In genomic region chr2:131105950-131106801, GRCh38 we compare ENCODE assay signal across 1 cellular context.
A peak's percentile ranks its signal among the peaks of the same experiment; 100 is the strongest.
TF ChIP-seq lines count a peak whose summit lies in the region.

No MANE protein-coding gene starts in this region.

TF ChIP-seq in HepG2, 621 proteins besides CTCF, POLR2A, EP300 and RAD21 (continued from another document and continues in another):
- TF ChIP-seq ARID3A (IDR thresholded peaks at IDR 0.05; ENCODE audit: low read depth, low read length) (peak; percentile 52; the same call in 1 of the 2 replicates), ZNF317 (CRISPR knock-in tag; IDR thresholded peaks at IDR 0.05) (no peak), MEF2D (CRISPR knock-in tag; IDR thresholded peaks at IDR 0.05) (0 out of 2 replicates have a peak, but pooled peaks have one; percentile 48), ZKSCAN8 (CRISPR knock-in tag; IDR thresholded peaks at IDR 0.05; ENCODE audit: borderline replicate concordance) (no peak), MNT (IDR thresholded peaks at IDR 0.05) (0 out of 2 replicates have a peak, but pooled peaks have one; percentile 10), MBD4 (IDR thresholded peaks at IDR 0.05; ENCODE audit: borderline replicate concordance, low read length) (no peak), ZBTB20 (CRISPR knock-in tag; IDR thresholded peaks at IDR 0.05; ENCODE audit: borderline replicate concordance, low read depth) (no peak), ZNF354B (CRISPR knock-in tag; IDR thresholded peaks at IDR 0.05) (no peak), ZNF318 (CRISPR knock-in tag; IDR thresholded peaks at IDR 0.05) (0 out of 2 replicates have a peak, but pooled peaks have one; percentile 64), MIER3 (CRISPR knock-in tag; IDR thresholded peaks at IDR 0.05; ENCODE audit: borderline replicate concordance) (peak; percentile 75), ZBTB2 (CRISPR knock-in tag; IDR thresholded peaks at IDR 0.05; ENCODE audit: low read depth) (0 out of 2 replicates have a peak, but pooled peaks have one; percentile 46), ATF2 (CRISPR knock-in tag; IDR thresholded peaks at IDR 0.05) (peak; percentile 27; the same call in 1 of the 2 replicates), BATF2 (CRISPR knock-in tag; IDR thresholded peaks at IDR 0.05) (no peak), PRDM4 (CRISPR knock-in tag; IDR thresholded peaks at IDR 0.05; ENCODE audit: borderline replicate concordance) (0 out of 2 replicates have a peak, but pooled peaks have one; percentile 26), ZFP91 (CRISPR knock-in tag; IDR thresholded peaks at IDR 0.05; ENCODE audit: borderline replicate concordance) (peak; percentile 59), POGZ (CRISPR knock-in tag; IDR thresholded peaks at IDR 0.05) (no peak; the same call in 1 of the 2 replicates), KLF6 (CRISPR knock-in tag; IDR thresholded peaks at IDR 0.05) (peak; percentile 66), FOXC1 (CRISPR knock-in tag; IDR thresholded peaks at IDR 0.05; ENCODE audit: borderline replicate concordance) (peak; percentile 40; the same call in 1 of the 2 replicates), ZMYM4 (CRISPR knock-in tag; IDR thresholded peaks at IDR 0.05) (peak; percentile 29; the same call in 1 of the 2 replicates), FOXO1 (CRISPR knock-in tag; IDR thresholded peaks at IDR 0.05) (peak; percentile 8; the same call in 1 of the 2 replicates), RXRA (CRISPR knock-in tag; IDR thresholded peaks at IDR 0.05) (peak; percentile 63; the same call in 1 of the 2 replicates), RXRB (CRISPR knock-in tag; IDR thresholded peaks at IDR 0.05; ENCODE audit: borderline replicate concordance) (0 out of 2 replicates have a peak, but pooled peaks have one; percentile 8), SIN3A (IDR thresholded peaks at IDR 0.05; ENCODE audit: borderline replicate concordance, low read depth, low read length) (peak; percentile 97), THAP8 (CRISPR knock-in tag; IDR thresholded peaks at IDR 0.05; ENCODE audit: borderline replicate concordance) (no peak), NBN (conservative IDR thresholded peaks at IDR 0.05) (no peak), HOXD1 (CRISPR knock-in tag; IDR thresholded peaks at IDR 0.05) (no peak), KDM6A (CRISPR knock-in tag; IDR thresholded peaks at IDR 0.05; ENCODE audit: low read depth) (no peak), ZNF224 (CRISPR knock-in tag; IDR thresholded peaks at IDR 0.05) (0 out of 2 replicates have a peak, but pooled peaks have one; percentile 54), PAF1 (CRISPR knock-in tag; IDR thresholded peaks at IDR 0.05) (0 out of 2 replicates have a peak, but pooled peaks have one; percentile 46), TERF1 (CRISPR knock-in tag; IDR thresholded peaks at IDR 0.05) (no peak), ZNF652 (CRISPR knock-in tag; IDR thresholded peaks at IDR 0.05; ENCODE audit: borderline replicate concordance, low read depth) (no peak; the same call in 1 of the 2 replicates), ZBTB38 (CRISPR knock-in tag; IDR thresholded peaks at IDR 0.05) (no peak), TEAD3 (CRISPR knock-in tag; optimal IDR thresholded peaks at IDR 0.05; ENCODE audit: borderline replicate concordance) (no peak)
